ENCODE assay signal across 24 cellular contexts in genomic region chr7:50868426-50869100, GRCh38.
A peak's percentile ranks its signal among the peaks of the same experiment; 100 is the strongest.
DNase-seq lines count a peak whose midpoint lies in the region; ATAC-seq and TF ChIP-seq lines count a peak whose summit lies in the region.
"Had no signal": no experiment of that assay in that cellular context is flagged by ENCODE, and none has a peak within 500 bp of the region (broad histone marks: within the 10 kb centered on the region; RNA-seq: fewer than 3 reads in every experiment).

No MANE protein-coding gene starts in this region.

- TF ChIP-seq CTCF in VCaP (conservative IDR thresholded peaks at IDR 0.05), result no peak
- TF ChIP-seq CTCF in esophagus muscularis mucosa (IDR thresholded peaks at IDR 0.05), result no peak

- ATAC-seq in GM18907 (IDR thresholded peaks at IDR 0.05; ENCODE audit: unreplicated experiment) (peak; percentile 55), HG02642 (IDR thresholded peaks at IDR 0.05; ENCODE audit: poor library complexity, unreplicated experiment) (no peak), GM21526 (IDR thresholded peaks at IDR 0.05; ENCODE audit: low FRiP score, unreplicated experiment) (no peak)
- ATAC-seq: effector memory CD8-positive, alpha-beta T cell; GM12878 had no signal

- TF ChIP-seq POLR2A in esophagus muscularis mucosa (IDR thresholded peaks at IDR 0.05; ENCODE audit: low read depth), result no peak

- TF ChIP-seq EP300 in esophagus muscularis mucosa (IDR thresholded peaks at IDR 0.05), result no peak

- H3K4me3 ChIP-seq in esophagus muscularis mucosa, result no peak overlapping the region
- H3K4me3 ChIP-seq: adrenal gland, GM12878, heart right ventricle, right atrium auricular region had no signal

- H3K27ac ChIP-seq in VCaP (peak overlapping the region; percentile 55), esophagus muscularis mucosa (replicated peaks in 1 of 4) (no peak overlapping the region)
- H3K27ac ChIP-seq: adrenal gland, right atrium auricular region had no signal

- peak; percentile 79 for DNase-seq in esophagus muscularis mucosa (ENCODE audit: extremely low spot score)
- peak; percentile 91 for DNase-seq in renal cortical epithelial cell (ENCODE audit: low read depth)
- no peak for DNase-seq in stimulated activated CD4-positive, alpha-beta T cell treated with anti-CD3 and anti-CD28 coated beads, Interleukin-12 subunit alpha, Interleukin-12 subunit beta, amount 100 ng/mL, for 4 hours
- no peak for DNase-seq in NCI-H526 (lab: John Stamatoyannopoulos, UW)
- DNase-seq: activated B cell treated with CpG ODN at 0.5 μM for 24 hours; activated CD4-positive, alpha-beta T cell treated with anti-CD3 and anti-CD28 coated beads, Interleukin-2, amount 50 U/mL, for 48 hours; activated gamma-delta T cell; activated T-cell treated with anti-CD3 and anti-CD28 coated beads for 4 hours; BE2C; effector memory CD8-positive, alpha-beta T cell; immature natural killer cell; Karpas-422; NCI-H187 treated with DMSO at 0.1 percent for 48 hours; NCI-H2227 treated with DMSO at 0.1 percent for 48 hours; OCI-M1; T-helper 9 cell had no signal

- peaks cover 0 to 5% (median 0%) of the 10 kb centered on the region in 4 donors for H3K27me3 ChIP-seq in esophagus muscularis mucosa
- H3K27me3 ChIP-seq: adrenal gland, heart right ventricle, right atrium auricular region had no signal

- no peaks in the 10 kb centered on the region for H3K9me3 ChIP-seq in esophagus muscularis mucosa
- H3K9me3 ChIP-seq: adrenal gland, BE2C, heart right ventricle, right atrium auricular region had no signal

- WGBS in esophagus muscularis mucosa, result 92% methylated on average over 3 of the region's 3 CpGs

- peaks cover 0 to 7% (median 3%) of the 10 kb centered on the region in 4 donors for H3K4me1 ChIP-seq in esophagus muscularis mucosa
- H3K4me1 ChIP-seq: adrenal gland, BE2C had no signal

- intact Hi-C loops in esophagus muscularis mucosa (cut with DNase I), result no loop called here

- H3K36me3 ChIP-seq in esophagus muscularis mucosa, result no peaks in the 10 kb centered on the region
- H3K36me3 ChIP-seq: adrenal gland, BE2C, heart right ventricle, right atrium auricular region had no signal

Comparison
In these comparisons a context has a peak if more than half of its experiments do, and no peak if none do; other contexts are left out.
1. DNase-seq: peak in esophagus muscularis mucosa (single experiment) and renal cortical epithelial cell (single experiment); none in stimulated activated CD4-positive, alpha-beta T cell treated with anti-CD3 and anti-CD28 coated beads, Interleukin-12 subunit alpha, Interleukin-12 subunit beta, amount 100 ng/mL, for 4 hours (single experiment) and NCI-H526 (0 of 2).